Comparison of ENCODE assay signal across 29 cellular contexts in the genomic region with DNA sequence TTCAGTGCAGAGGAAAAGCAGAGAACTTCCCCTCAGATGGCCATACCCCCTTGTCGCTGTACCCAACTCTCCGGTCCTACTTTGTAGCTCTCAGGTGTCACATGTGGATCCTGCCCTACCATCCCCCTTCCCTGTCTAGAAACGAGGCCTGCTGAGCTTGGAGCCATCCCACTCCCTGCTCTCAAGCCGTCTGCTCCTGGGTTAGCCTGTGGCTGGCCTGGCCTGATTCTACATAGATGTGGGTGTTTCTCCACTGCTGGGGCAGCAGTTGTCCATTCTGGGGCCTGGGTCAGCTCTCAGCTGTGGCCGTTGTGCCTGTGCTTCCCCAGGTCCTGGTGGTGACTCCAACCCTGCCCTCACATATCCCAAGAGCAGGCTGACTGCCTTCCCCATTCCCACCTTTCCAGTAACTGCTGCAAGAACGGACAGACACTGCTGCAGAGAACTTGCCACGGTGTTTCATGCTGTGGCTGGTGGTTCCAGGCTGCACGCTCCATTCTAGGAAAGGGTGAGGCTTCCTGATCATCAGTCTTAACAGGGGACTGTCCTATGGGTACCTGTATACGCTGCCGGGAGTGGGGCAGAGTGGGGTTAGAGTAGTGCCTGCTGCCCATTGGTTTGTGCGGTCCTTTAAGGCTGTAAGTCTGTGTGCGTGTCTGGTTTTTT. TPM values are rescaled to one million over a fixed set of nuclear protein-coding genes. Genes with fewer than 3 reads are reported as not detected.
DNase-seq lines count a peak whose midpoint lies in the region; ATAC-seq, FAIRE-seq and TF ChIP-seq lines count a peak whose summit lies in the region.
"Had no signal": no experiment of that assay in that cellular context is flagged by ENCODE, and none has a peak within 500 bp of the region (broad histone marks: within the 10 kb centered on the region; RNA-seq: fewer than 3 reads in every experiment).

No MANE protein-coding gene starts in this region.

- no peaks in the 10 kb centered on the region for H3K9me3 Mint-ChIP-seq in activated naive CD8-positive, alpha-beta T cell treated with anti-CD3 and anti-CD28 coated beads, Interleukin-2, amount 10 ng/mL, durations not matched to agents 7 days and 5 days
- H3K9me3 Mint-ChIP-seq in activated naive CD8-positive, alpha-beta T cell treated with anti-CD3 and anti-CD28 coated beads for 36 hours: no peaks in the 10 kb centered on the region
- no peaks in the 10 kb centered on the region for H3K9me3 Mint-ChIP-seq in effector memory CD8-positive, alpha-beta T cell
- H3K9me3 Mint-ChIP-seq in neural progenitor cell: peaks cover 21% of the 10 kb centered on the region
- H3K9me3 Mint-ChIP-seq: stimulated activated naive CD8-positive, alpha-beta T cell treated with anti-CD3 and anti-CD28 coated beads, Interleukin-15, amount 100 ng/mL, for 72 hours had no signal

- H3K27ac ChIP-seq in neural progenitor cell: no peak overlapping the region
- H3K27ac ChIP-seq: ascending aorta, coronary artery, right atrium auricular region, thoracic aorta had no signal

- H3K27me3 Mint-ChIP-seq in activated naive CD8-positive, alpha-beta T cell treated with anti-CD3 and anti-CD28 coated beads, Interleukin-2, amount 10 ng/mL, durations not matched to agents 7 days and 5 days: no peaks in the 10 kb centered on the region
- H3K27me3 Mint-ChIP-seq in activated naive CD8-positive, alpha-beta T cell treated with anti-CD3 and anti-CD28 coated beads for 36 hours: no peaks in the 10 kb centered on the region
- H3K27me3 Mint-ChIP-seq in effector memory CD8-positive, alpha-beta T cell: no peaks in the 10 kb centered on the region
- peaks cover 4% of the 10 kb centered on the region for H3K27me3 Mint-ChIP-seq in neural progenitor cell (ENCODE audit: insufficient read depth, low read depth)
- H3K27me3 Mint-ChIP-seq: activated naive CD8-positive, alpha-beta T cell; stimulated activated naive CD8-positive, alpha-beta T cell treated with anti-CD3 and anti-CD28 coated beads, Interleukin-15, amount 100 ng/mL, for 72 hours had no signal

- H3K4me3 ChIP-seq in neural progenitor cell: no peak overlapping the region
- H3K4me3 ChIP-seq: ascending aorta, coronary artery, right atrium auricular region, thoracic aorta had no signal

- no peaks in the 10 kb centered on the region for H3K9me3 ChIP-seq in neural progenitor cell (ENCODE audit: low read depth)
- H3K9me3 ChIP-seq: ascending aorta, right atrium auricular region, thoracic aorta had no signal

- no peaks in the 10 kb centered on the region for H4K20me1 ChIP-seq in neural progenitor cell (ENCODE audit: low read depth)

- H3K36me3 ChIP-seq in neural progenitor cell: no peaks in the 10 kb centered on the region
- H3K36me3 ChIP-seq: ascending aorta, right atrium auricular region, thoracic aorta had no signal

- H3K4me3 Mint-ChIP-seq in activated naive CD8-positive, alpha-beta T cell treated with anti-CD3 and anti-CD28 coated beads, Interleukin-2, amount 10 ng/mL, durations not matched to agents 7 days and 5 days: peak overlapping the region; percentile 72
- no peak overlapping the region for H3K4me3 Mint-ChIP-seq in activated naive CD8-positive, alpha-beta T cell treated with anti-CD3 and anti-CD28 coated beads for 36 hours
- peak overlapping the region; percentile 21 to 42 for H3K4me3 Mint-ChIP-seq in effector memory CD8-positive, alpha-beta T cell
- H3K4me3 Mint-ChIP-seq in neural progenitor cell: no peak overlapping the region
- H3K4me3 Mint-ChIP-seq: activated naive CD8-positive, alpha-beta T cell; neural crest cell; stimulated activated naive CD8-positive, alpha-beta T cell treated with anti-CD3 and anti-CD28 coated beads, Interleukin-15, amount 100 ng/mL, for 72 hours had no signal

- FAIRE-seq in RCC 7860 (lab: Jason Lieb, UNC): no peak
- FAIRE-seq: kidney, small intestine had no signal

- no peak overlapping the region for H3K4me2 ChIP-seq in neural progenitor cell

- H2AFZ ChIP-seq in neural progenitor cell (replicated peaks): no peak overlapping the region

- no peaks in the 10 kb centered on the region for H3K79me2 ChIP-seq in neural progenitor cell (ENCODE audit: low read depth)

- TF ChIP-seq CTCF in neural progenitor cell (IDR thresholded peaks at IDR 0.05): no peak

- no peaks in the 10 kb centered on the region for H3F3A ChIP-seq in neural progenitor cell (ENCODE audit: low read depth)

- H3K4me1 ChIP-seq in neural progenitor cell: no peaks in the 10 kb centered on the region
- H3K4me1 ChIP-seq: ascending aorta, right atrium auricular region had no signal

- POLR2A ChIA-PET in activated naive CD8-positive, alpha-beta T cell treated with anti-CD3 and anti-CD28 coated beads, Interleukin-2, amount 10 ng/mL, durations not matched to agents 7 days and 5 days (lab: Charles Lee): no interaction called here

- no peak overlapping the region for H3K9ac ChIP-seq in neural progenitor cell

- ATAC-seq in activated naive CD8-positive, alpha-beta T cell treated with anti-CD3 and anti-CD28 coated beads, Interleukin-2, amount 10 ng/mL, durations not matched to agents 7 days and 5 days (ENCODE audit: low read depth): no peak
- ATAC-seq in effector memory CD8-positive, alpha-beta T cell (replicated peaks): no peak
- no peak for ATAC-seq in GM19463 (IDR thresholded peaks at IDR 0.05; ENCODE audit: unreplicated experiment)
- ATAC-seq in HG03442 (IDR thresholded peaks at IDR 0.05; ENCODE audit: unreplicated experiment): no peak
- ATAC-seq: esophagus mucosa; left ventricle myocardium superior; stimulated activated naive CD8-positive, alpha-beta T cell treated with anti-CD3 and anti-CD28 coated beads, Interleukin-15, amount 100 ng/mL, for 72 hours had no signal

- peaks cover 7% of the 10 kb centered on the region for H3K36me3 Mint-ChIP-seq in activated naive CD8-positive, alpha-beta T cell treated with anti-CD3 and anti-CD28 coated beads, Interleukin-2, amount 10 ng/mL, durations not matched to agents 7 days and 5 days
- no peaks in the 10 kb centered on the region for H3K36me3 Mint-ChIP-seq in activated naive CD8-positive, alpha-beta T cell treated with anti-CD3 and anti-CD28 coated beads for 36 hours
- H3K36me3 Mint-ChIP-seq in effector memory CD8-positive, alpha-beta T cell (ENCODE audit: insufficient read depth): peaks cover 2% of the 10 kb centered on the region
- no peaks in the 10 kb centered on the region for H3K36me3 Mint-ChIP-seq in neural progenitor cell
- H3K36me3 Mint-ChIP-seq: activated naive CD8-positive, alpha-beta T cell had no signal

- peak overlapping the region; percentile 85 for H3K27ac Mint-ChIP-seq in activated naive CD8-positive, alpha-beta T cell treated with anti-CD3 and anti-CD28 coated beads, Interleukin-2, amount 10 ng/mL, durations not matched to agents 7 days and 5 days
- no peak overlapping the region for H3K27ac Mint-ChIP-seq in activated naive CD8-positive, alpha-beta T cell treated with anti-CD3 and anti-CD28 coated beads for 36 hours
- H3K27ac Mint-ChIP-seq in effector memory CD8-positive, alpha-beta T cell: peak overlapping the region; percentile 13 to 33
- H3K27ac Mint-ChIP-seq in neural progenitor cell: no peak overlapping the region
- H3K27ac Mint-ChIP-seq: activated naive CD8-positive, alpha-beta T cell had no signal

- peaks cover 54% of the 10 kb centered on the region for H3K4me1 Mint-ChIP-seq in activated naive CD8-positive, alpha-beta T cell treated with anti-CD3 and anti-CD28 coated beads, Interleukin-2, amount 10 ng/mL, durations not matched to agents 7 days and 5 days
- H3K4me1 Mint-ChIP-seq in activated naive CD8-positive, alpha-beta T cell treated with anti-CD3 and anti-CD28 coated beads for 36 hours: peaks cover 11% of the 10 kb centered on the region
- H3K4me1 Mint-ChIP-seq in effector memory CD8-positive, alpha-beta T cell (ENCODE audit: low read depth in 2 of 2): peaks cover 17 to 37% of the 10 kb centered on the region in 2 donors
- no peaks in the 10 kb centered on the region for H3K4me1 Mint-ChIP-seq in neural progenitor cell
- H3K4me1 Mint-ChIP-seq: neural crest cell had no signal

- no peak for DNase-seq in activated naive CD8-positive, alpha-beta T cell treated with anti-CD3 and anti-CD28 coated beads, Interleukin-2, amount 10 ng/mL, durations not matched to agents 7 days and 5 days
- no peak for DNase-seq in activated naive CD8-positive, alpha-beta T cell treated with anti-CD3 and anti-CD28 coated beads for 36 hours
- peak; percentile 2 for DNase-seq in RCC 7860 (ENCODE audit: low spot score)
- DNase-seq in effector memory CD8-positive, alpha-beta T cell: no peak
- no peak for DNase-seq in neural progenitor cell (ENCODE audit: low spot score)
- DNase-seq: C1 segment of cervical spinal cord; DND-41; effector memory CD4-positive, alpha-beta T cell; foreskin fibroblast; GF-D8; kidney; left ventricle myocardium superior; mesendoderm; NCI-H1694; SHP77; stimulated activated CD4-positive, alpha-beta T cell treated with anti-CD3 and anti-CD28 coated beads, Interleukin-1b, Interleukin-23, amount 100 ng/mL, for 48 hours; stimulated activated naive CD8-positive, alpha-beta T cell treated with anti-CD3 and anti-CD28 coated beads, Interleukin-15, amount 100 ng/mL, for 72 hours; T1000 had no signal

- no peaks in the 10 kb centered on the region for H3K27me3 ChIP-seq in neural progenitor cell
- H3K27me3 ChIP-seq: ascending aorta, right atrium auricular region had no signal

RNA-seq across cellular contexts. Expression of a gene that starts 3.6 kb away (rescaled TPM):
- total RNA-seq in activated naive CD8-positive, alpha-beta T cell treated with anti-CD3 and anti-CD28 coated beads, Interleukin-2, amount 10 ng/mL, durations not matched to agents 7 days and 5 days: 10 to 100 TPM; 30.5 to 31.4 TPM
- 1 to 10 TPM; 1.4 to 1.5 TPM for total RNA-seq in activated naive CD8-positive, alpha-beta T cell treated with anti-CD3 and anti-CD28 coated beads for 36 hours
- total RNA-seq in neural progenitor cell (ENCODE audit: low replicate concordance): 0.25 TPM in 1 of 2 replicates, not detected in the other
- total RNA-seq: ascending aorta, HepG2, left ventricle myocardium superior, neural crest cell, right atrium auricular region had no signal

Comparison
In these comparisons a context has a peak if more than half of its experiments do, and no peak if none do; other contexts are left out.
1. H3K27ac Mint-ChIP-seq: peak in activated naive CD8-positive, alpha-beta T cell treated with anti-CD3 and anti-CD28 coated beads, Interleukin-2, amount 10 ng/mL, durations not matched to agents 7 days and 5 days (single experiment) and effector memory CD8-positive, alpha-beta T cell (2 of 2); none in activated naive CD8-positive, alpha-beta T cell treated with anti-CD3 and anti-CD28 coated beads for 36 hours (single experiment) and neural progenitor cell (single experiment).
2. H3K4me3 Mint-ChIP-seq: peak in activated naive CD8-positive, alpha-beta T cell treated with anti-CD3 and anti-CD28 coated beads, Interleukin-2, amount 10 ng/mL, durations not matched to agents 7 days and 5 days (single experiment) and effector memory CD8-positive, alpha-beta T cell (2 of 2); none in activated naive CD8-positive, alpha-beta T cell treated with anti-CD3 and anti-CD28 coated beads for 36 hours (single experiment) and neural progenitor cell (single experiment).
3. RNA of a gene that starts 3.6 kb away (total RNA-seq): 30.5 to 31.4 TPM in activated naive CD8-positive, alpha-beta T cell treated with anti-CD3 and anti-CD28 coated beads, Interleukin-2, amount 10 ng/mL, durations not matched to agents 7 days and 5 days; 1.4 to 1.5 TPM in activated naive CD8-positive, alpha-beta T cell treated with anti-CD3 and anti-CD28 coated beads for 36 hours and 0.25 TPM in neural progenitor cell; every median in the first group is over 10 times any median in the second.